ENCODE assay signal across 8 cellular contexts in the genomic region with DNA sequence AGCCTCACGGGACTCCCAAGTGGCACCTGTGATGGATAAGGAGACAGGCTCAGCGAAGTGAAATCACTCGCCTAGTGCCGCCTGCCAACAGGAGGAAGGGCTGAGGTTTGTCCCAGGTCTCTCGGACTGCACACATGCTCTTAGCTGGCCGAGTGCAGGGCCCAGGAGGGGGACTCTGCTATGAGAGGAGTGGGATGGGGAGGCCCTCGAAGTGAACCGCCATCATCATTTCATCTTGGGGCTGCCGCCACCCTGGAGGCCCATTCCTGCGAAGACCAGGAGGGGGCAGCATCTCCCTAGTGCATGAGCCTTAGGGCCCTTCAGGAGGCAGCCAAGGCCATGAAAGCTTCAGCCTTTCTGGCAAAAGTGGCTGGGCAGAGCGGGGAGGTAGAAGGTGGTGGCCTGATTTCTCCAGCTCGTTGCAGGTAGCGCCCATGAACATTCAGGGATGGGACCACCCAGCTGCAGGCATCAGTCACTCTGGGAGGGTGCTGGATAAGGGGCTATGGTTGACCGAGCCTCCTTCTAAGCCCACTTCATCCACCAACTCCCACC. TPM values are rescaled to one million over a fixed set of nuclear protein-coding genes. Genes with fewer than 3 reads are reported as not detected.
DNase-seq lines count a peak whose midpoint lies in the region; ATAC-seq, FAIRE-seq and TF ChIP-seq lines count a peak whose summit lies in the region.

No MANE protein-coding gene starts in this region.

- no peak for TF ChIP-seq POLR2A in H54 (IDR thresholded peaks at IDR 0.05; ENCODE audit: low read depth, low read length)

- H3K36me3 ChIP-seq in CD8-positive, alpha-beta T cell (ENCODE audit: insufficient read depth, low read length) = peaks cover 56% of the 10 kb centered on the region
- no peaks in the 10 kb centered on the region for H3K36me3 ChIP-seq in liver (ENCODE audit: control insufficient read depth in 4 of 4, insufficient read depth in 3 of 4, low read depth in 1 of 4, low read length in 3 of 4)

- TF ChIP-seq CTCF in CD8-positive, alpha-beta T cell (IDR thresholded peaks at IDR 0.05) = peak; percentile 67
- TF ChIP-seq CTCF in liver (IDR thresholded peaks at IDR 0.05; ENCODE audit: low read depth, low read length, missing input control) = peak; percentile 98

- intact Hi-C loops in CD8-positive, alpha-beta T cell (cut with DNase I, micrococcal nuclease) = loop anchor here (1.0 to 2.0 kb wide), 3 partner anchors 55 to 174 kb away; no protein-coding TSS in a partner anchor

- DNase-seq in CD8-positive, alpha-beta T cell = peak; percentile 47 to 76 (median 65)
- peak; percentile 64 for DNase-seq in H54 (ENCODE audit: insufficient read length, low spot score)
- DNase-seq in NCI-H2196 (lab: John Stamatoyannopoulos, UW; ENCODE audit: unreplicated experiment) = peak; percentile 85
- peak; percentile 88 for DNase-seq in activated CD4-positive, alpha-beta T cell treated with anti-CD3 and anti-CD28 coated beads for 48 hours
- DNase-seq in cerebellum (ENCODE audit: low spot score) = peak; percentile 79
- peak; percentile 58 to 79 (median 72) for DNase-seq in stimulated activated CD4-positive, alpha-beta T cell treated with anti-CD3 and anti-CD28 coated beads, TNF-alpha, amount 100 ng/mL, for 48 hours (ENCODE audit: low read depth in 3 of 3)

- no peaks in the 10 kb centered on the region for H3K27me3 ChIP-seq in CD8-positive, alpha-beta T cell (ENCODE audit: insufficient read depth, low read length)
- H3K27me3 ChIP-seq in liver (ENCODE audit: control insufficient read depth in 4 of 4, insufficient read depth in 4 of 4, low read length in 3 of 4) = no peaks in the 10 kb centered on the region

- H3K27me3 Mint-ChIP-seq in CD8-positive, alpha-beta T cell (ENCODE audit: low read depth) = no peaks in the 10 kb centered on the region

- no peaks in the 10 kb centered on the region for H3K9me3 ChIP-seq in CD8-positive, alpha-beta T cell (ENCODE audit: low read length)
- no peaks in the 10 kb centered on the region for H3K9me3 ChIP-seq in liver (ENCODE audit: control insufficient read depth in 4 of 4, low read length in 3 of 4)

- H3K27ac ChIP-seq in CD8-positive, alpha-beta T cell (ENCODE audit: low read depth, low read length) = no peak overlapping the region
- H3K27ac ChIP-seq in liver (ENCODE audit: low read depth in 1 of 2, low read length in 2 of 2) = no peak overlapping the region

- no peak overlapping the region for H3K9ac ChIP-seq in liver (ENCODE audit: low read depth in 1 of 2, low read length in 2 of 2)

- H3K4me1 Mint-ChIP-seq in CD8-positive, alpha-beta T cell (ENCODE audit: low read depth) = no peaks in the 10 kb centered on the region

- FAIRE-seq in H54 (lab: Jason Lieb, UNC) = no peak

- H3K9me3 Mint-ChIP-seq in CD8-positive, alpha-beta T cell = no peaks in the 10 kb centered on the region

- H3K4me3 ChIP-seq in CD8-positive, alpha-beta T cell (ENCODE audit: low read depth, low read length) = no peak overlapping the region
- H3K4me3 ChIP-seq in liver (ENCODE audit: low read depth in 1 of 3, low read length in 3 of 3) = no peak overlapping the region

- H3K4me1 ChIP-seq in CD8-positive, alpha-beta T cell (ENCODE audit: insufficient read depth, low read length) = no peaks in the 10 kb centered on the region
- peaks cover 0 to 16% (median 5%) of the 10 kb centered on the region in 4 donors for H3K4me1 ChIP-seq in liver (ENCODE audit: control insufficient read depth in 4 of 4, insufficient read depth in 4 of 4, low read length in 3 of 4)

- TF ChIP-seq RAD21 in liver (IDR thresholded peaks at IDR 0.05) = peak; percentile 98 to 99

- no peak overlapping the region for H3K27ac Mint-ChIP-seq in CD8-positive, alpha-beta T cell

- CTCF ChIA-PET in CD8-positive, alpha-beta T cell (lab: Charles Lee) = interaction anchor here (0.7 to 7.6 kb wide), 29 partner anchors 9 to 491 kb away, joined by 3 to 62 read pairs (median 4); a partner anchor contains a TSS

- peak; percentile 91 for ATAC-seq in CD8-positive, alpha-beta T cell
- ATAC-seq in HG02678 (IDR thresholded peaks at IDR 0.05; ENCODE audit: unreplicated experiment) = no peak

- H3K4me3 Mint-ChIP-seq in CD8-positive, alpha-beta T cell = no peak overlapping the region

- POLR2A ChIA-PET in CD8-positive, alpha-beta T cell (lab: Charles Lee) = interaction anchor here (1.0 to 2.7 kb wide), 3 partner anchors 17 to 170 kb away, joined by 3 to 8 read pairs (median 7); a partner anchor contains a TSS

- H3K36me3 Mint-ChIP-seq in CD8-positive, alpha-beta T cell = peaks cover 82% of the 10 kb centered on the region

- 41% methylated on average over 14 of the region's 14 CpGs for WGBS in liver

TF ChIP-seq in liver, 16 proteins besides CTCF, POLR2A, EP300 and RAD21:
- peak in 1 of 2 donors; percentile 19 for TF ChIP-seq RXRA (IDR thresholded peaks at IDR 0.05)
- TF ChIP-seq, protein P1, sequence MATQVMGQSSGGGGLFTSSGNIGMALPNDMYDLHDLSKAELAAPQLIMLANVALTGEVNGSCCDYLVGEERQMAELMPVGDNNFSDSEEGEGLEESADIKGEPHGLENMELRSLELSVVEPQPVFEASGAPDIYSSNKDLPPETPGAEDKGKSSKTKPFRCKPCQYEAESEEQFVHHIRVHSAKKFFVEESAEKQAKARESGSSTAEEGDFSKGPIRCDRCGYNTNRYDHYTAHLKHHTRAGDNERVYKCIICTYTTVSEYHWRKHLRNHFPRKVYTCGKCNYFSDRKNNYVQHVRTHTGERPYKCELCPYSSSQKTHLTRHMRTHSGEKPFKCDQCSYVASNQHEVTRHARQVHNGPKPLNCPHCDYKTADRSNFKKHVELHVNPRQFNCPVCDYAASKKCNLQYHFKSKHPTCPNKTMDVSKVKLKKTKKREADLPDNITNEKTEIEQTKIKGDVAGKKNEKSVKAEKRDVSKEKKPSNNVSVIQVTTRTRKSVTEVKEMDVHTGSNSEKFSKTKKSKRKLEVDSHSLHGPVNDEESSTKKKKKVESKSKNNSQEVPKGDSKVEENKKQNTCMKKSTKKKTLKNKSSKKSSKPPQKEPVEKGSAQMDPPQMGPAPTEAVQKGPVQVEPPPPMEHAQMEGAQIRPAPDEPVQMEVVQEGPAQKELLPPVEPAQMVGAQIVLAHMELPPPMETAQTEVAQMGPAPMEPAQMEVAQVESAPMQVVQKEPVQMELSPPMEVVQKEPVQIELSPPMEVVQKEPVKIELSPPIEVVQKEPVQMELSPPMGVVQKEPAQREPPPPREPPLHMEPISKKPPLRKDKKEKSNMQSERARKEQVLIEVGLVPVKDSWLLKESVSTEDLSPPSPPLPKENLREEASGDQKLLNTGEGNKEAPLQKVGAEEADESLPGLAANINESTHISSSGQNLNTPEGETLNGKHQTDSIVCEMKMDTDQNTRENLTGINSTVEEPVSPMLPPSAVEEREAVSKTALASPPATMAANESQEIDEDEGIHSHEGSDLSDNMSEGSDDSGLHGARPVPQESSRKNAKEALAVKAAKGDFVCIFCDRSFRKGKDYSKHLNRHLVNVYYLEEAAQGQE (IDR thresholded peaks at IDR 0.05) = no peak

RNA-seq across cellular contexts. Expression of a gene that starts 17.3 kb away (rescaled TPM):
- total RNA-seq in CD8-positive, alpha-beta T cell = 100 to 1,000 TPM; 209 to 213 TPM
- 2.7 TPM for total RNA-seq in cerebellum
- 10 to 100 TPM in 1 of 2 donors, 1 to 10 TPM in 1; 5.8 to 10.0 TPM for total RNA-seq in liver
- 1 to 10 TPM; 4.8 to 5.2 TPM for polyA plus RNA-seq in liver

RNA-seq across cellular contexts. Expression of a gene that starts 19.8 kb away (rescaled TPM):
- total RNA-seq in CD8-positive, alpha-beta T cell = 10 to 100 TPM; 24.6 to 25.2 TPM
- 2.5 TPM for total RNA-seq in cerebellum
- 1 to 10 TPM; 2.0 to 3.9 TPM for total RNA-seq in liver
- 1 to 10 TPM in 1 of 2 donors, under 1 TPM in 1; 0.81 to 1.1 TPM for polyA plus RNA-seq in liver

Comparison
In these comparisons a context has a peak if more than half of its experiments do, and no peak if none do; other contexts are left out.
1. RNA of a gene that starts 17.3 kb away (total RNA-seq): 209 to 213 TPM in CD8-positive, alpha-beta T cell; 5.8 to 10.0 TPM in liver and 2.7 TPM in cerebellum (single experiment); every median in the first group is over 10 times any median in the second.
2. Peak in every context shown above with its lines, with median percentiles within 50 percentile points of each other: DNase-seq.